In the genomic region with DNA sequence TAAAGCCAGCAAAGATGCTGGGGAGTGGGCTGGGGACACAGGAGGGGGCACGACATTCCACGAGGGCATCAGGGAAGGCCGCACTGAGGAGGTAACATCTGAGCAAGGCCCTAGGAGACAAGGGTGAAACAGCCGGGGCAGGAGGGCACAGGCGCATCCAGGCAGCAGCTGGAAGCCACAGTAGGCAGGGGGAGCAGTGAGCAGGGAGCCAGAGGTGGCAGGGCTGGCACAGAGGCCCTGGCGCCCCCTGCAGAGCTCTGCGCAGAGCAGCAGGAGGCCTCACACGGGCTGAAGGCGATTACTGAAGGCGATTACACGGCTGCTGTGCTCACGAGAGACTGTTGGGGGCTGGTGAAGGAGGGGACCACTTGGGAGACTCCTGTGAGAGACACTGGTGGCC, we compare ENCODE assay signal across 8 cellular contexts. TPM values are rescaled to one million over a fixed set of nuclear protein-coding genes. Genes with fewer than 3 reads are reported as not detected.
DNase-seq lines count a peak whose midpoint lies in the region; ATAC-seq and TF ChIP-seq lines count a peak whose summit lies in the region.

No MANE protein-coding gene starts in this region.

- H3K79me2 ChIP-seq in OCI-LY1 (ENCODE audit: insufficient read depth, low read length), result peaks cover 7% of the 10 kb centered on the region; the same call in 1 of the 2 replicates

- H3F3A ChIP-seq in OCI-LY1 (ENCODE audit: insufficient read depth, low read length), result no peaks in the 10 kb centered on the region

- H4K20me1 ChIP-seq in OCI-LY1 (ENCODE audit: insufficient read depth, low read length), result no peaks in the 10 kb centered on the region

- H3K9me2 ChIP-seq in OCI-LY1 (ENCODE audit: low read depth, low read length), result no peaks in the 10 kb centered on the region

- no peak overlapping the region for H3K4me3 Mint-ChIP-seq in stimulated activated naive CD8-positive, alpha-beta T cell treated with anti-CD3 and anti-CD28 coated beads, Interleukin-15, amount 100 ng/mL, for 72 hours

- H3K27me3 ChIP-seq in OCI-LY1 (ENCODE audit: insufficient read depth, low read length) (no peaks in the 10 kb centered on the region), suprapubic skin (no peaks in the 10 kb centered on the region), adrenal gland (no peaks in the 10 kb centered on the region), gastroesophageal sphincter (no peaks in the 10 kb centered on the region)

- no peak overlapping the region for H3K4me3 ChIP-seq in OCI-LY1 (ENCODE audit: low read depth, low read length, poor library complexity, severe bottlenecking)
- no peak overlapping the region for H3K4me3 ChIP-seq in suprapubic skin
- H3K4me3 ChIP-seq in adrenal gland, result no peak overlapping the region
- no peak overlapping the region for H3K4me3 ChIP-seq in gastroesophageal sphincter

- TF ChIP-seq CTCF in OCI-LY1 (IDR thresholded peaks at IDR 0.05; ENCODE audit: low read length), result peak; percentile 61
- TF ChIP-seq CTCF in suprapubic skin (IDR thresholded peaks at IDR 0.05), result no peak
- no peak for TF ChIP-seq CTCF in adrenal gland (IDR thresholded peaks at IDR 0.05)
- no peak for TF ChIP-seq CTCF in gastroesophageal sphincter (IDR thresholded peaks at IDR 0.05)

- peak overlapping the region; percentile 25 to 60 for H3K27ac Mint-ChIP-seq in activated naive CD4-positive, alpha-beta T cell treated with anti-CD3 and anti-CD28 coated beads, Interleukin-2, amount 50 U/mL, for 72 hours
- no peak overlapping the region for H3K27ac Mint-ChIP-seq in stimulated activated naive CD8-positive, alpha-beta T cell treated with anti-CD3 and anti-CD28 coated beads, Interleukin-15, amount 100 ng/mL, for 72 hours

- no peak for TF ChIP-seq EP300 in suprapubic skin (IDR thresholded peaks at IDR 0.05)
- no peak for TF ChIP-seq EP300 in gastroesophageal sphincter (IDR thresholded peaks at IDR 0.05)

- H3K27me3 Mint-ChIP-seq in stimulated activated naive CD8-positive, alpha-beta T cell treated with anti-CD3 and anti-CD28 coated beads, Interleukin-15, amount 100 ng/mL, for 72 hours, result no peaks in the 10 kb centered on the region

- no peak overlapping the region for H3K9ac ChIP-seq in OCI-LY1 (ENCODE audit: low read length)

- H2AFZ ChIP-seq in OCI-LY1 (ENCODE audit: low read length), result no peak overlapping the region

- H3K4me1 ChIP-seq in OCI-LY1 (ENCODE audit: insufficient read depth, low read length, severe bottlenecking), result no peaks in the 10 kb centered on the region
- H3K4me1 ChIP-seq in suprapubic skin, result no peaks in the 10 kb centered on the region
- no peaks in the 10 kb centered on the region for H3K4me1 ChIP-seq in adrenal gland (replicated peaks in 1 of 2)
- H3K4me1 ChIP-seq in gastroesophageal sphincter, result peaks cover 0 to 8% (median 0%) of the 10 kb centered on the region in 3 donors

- DNase-seq in activated naive CD4-positive, alpha-beta T cell treated with anti-CD3 and anti-CD28 coated beads, Interleukin-2, amount 50 U/mL, for 72 hours (ENCODE audit: low spot score in 2 of 2), result peak in 1 of 2 donors; percentile 48
- no peak for DNase-seq in activated naive CD4-positive, alpha-beta T cell treated with Interleukin-2 at 50 U/mL for 16 hours
- DNase-seq in erythroblast (lab: John Stamatoyannopoulos, UW) (peak; percentile 53 to 54), suprapubic skin (ENCODE audit: low spot score in 2 of 2) (no peak), adrenal gland (no peak)
- peak; percentile 35 to 56 for DNase-seq in stimulated activated naive CD8-positive, alpha-beta T cell treated with anti-CD3 and anti-CD28 coated beads, Interleukin-15, amount 100 ng/mL, for 72 hours

- H3K9me3 ChIP-seq in OCI-LY1 (ENCODE audit: low read length), result no peaks in the 10 kb centered on the region
- no peaks in the 10 kb centered on the region for H3K9me3 ChIP-seq in suprapubic skin
- no peaks in the 10 kb centered on the region for H3K9me3 ChIP-seq in adrenal gland (replicated peaks in 1 of 3)
- H3K9me3 ChIP-seq in gastroesophageal sphincter, result no peaks in the 10 kb centered on the region

- 74% methylated on average over 12 of the region's 12 CpGs for WGBS in suprapubic skin
- WGBS in adrenal gland, 4 donors, result 64 to 72% (median 65%) methylated on average over 11 to 12 of the region's 12 CpGs
- WGBS in gastroesophageal sphincter (ENCODE audit: low coverage in 1 of 2), 2 donors, result 55% methylated on average over 8 of the region's 12 CpGs; no CpG with 5 or more reads in 1 of the 2 donors

- intact Hi-C loops in adrenal gland (cut with DNase I), result no loop called here

- peaks cover 18 to 24% of the 10 kb centered on the region in 2 donors for H3K36me3 Mint-ChIP-seq in activated naive CD4-positive, alpha-beta T cell treated with anti-CD3 and anti-CD28 coated beads, Interleukin-2, amount 50 U/mL, for 72 hours

- no peak overlapping the region for H3K4me2 ChIP-seq in OCI-LY1 (ENCODE audit: low read length)

- H3K9me3 Mint-ChIP-seq in activated naive CD4-positive, alpha-beta T cell treated with anti-CD3 and anti-CD28 coated beads, Interleukin-2, amount 50 U/mL, for 72 hours, result no peaks in the 10 kb centered on the region
- no peaks in the 10 kb centered on the region for H3K9me3 Mint-ChIP-seq in stimulated activated naive CD8-positive, alpha-beta T cell treated with anti-CD3 and anti-CD28 coated beads, Interleukin-15, amount 100 ng/mL, for 72 hours

- H3K36me3 ChIP-seq in OCI-LY1 (ENCODE audit: insufficient read depth, low read length) (peaks cover 91% of the 10 kb centered on the region), suprapubic skin (peaks cover 90% of the 10 kb centered on the region), adrenal gland (replicated peaks in 1 of 2) (peaks cover 0 to 73% of the 10 kb centered on the region in 2 donors), gastroesophageal sphincter (peaks cover 0 to 98% of the 10 kb centered on the region in 2 donors)

- TF ChIP-seq POLR2A in erythroblast (IDR thresholded peaks at IDR 0.05; ENCODE audit: low read length) (no peak), suprapubic skin (IDR thresholded peaks at IDR 0.05) (no peak), adrenal gland (IDR thresholded peaks at IDR 0.05) (no peak), gastroesophageal sphincter (IDR thresholded peaks at IDR 0.05) (no peak)

- peak; percentile 59 to 83 for ATAC-seq in activated naive CD4-positive, alpha-beta T cell treated with anti-CD3 and anti-CD28 coated beads, Interleukin-2, amount 50 U/mL, for 72 hours
- ATAC-seq in stimulated activated naive CD8-positive, alpha-beta T cell treated with anti-CD3 and anti-CD28 coated beads, Interleukin-15, amount 100 ng/mL, for 72 hours, result peak; percentile 89
- ATAC-seq in gastroesophageal sphincter, result no peak

- peaks cover 38% of the 10 kb centered on the region for H3K4me1 Mint-ChIP-seq in stimulated activated naive CD8-positive, alpha-beta T cell treated with anti-CD3 and anti-CD28 coated beads, Interleukin-15, amount 100 ng/mL, for 72 hours

- H3K27ac ChIP-seq in OCI-LY1 (ENCODE audit: low read depth, low read length, poor library complexity, severe bottlenecking) (no peak overlapping the region), suprapubic skin (no peak overlapping the region), adrenal gland (no peak overlapping the region), gastroesophageal sphincter (no peak overlapping the region)

RNA-seq across cellular contexts. Expression of a gene that starts 15.4 kb away (rescaled TPM):
- total RNA-seq in activated naive CD4-positive, alpha-beta T cell treated with anti-CD3 and anti-CD28 coated beads, Interleukin-2, amount 50 U/mL, for 72 hours, result 100 to 1,000 TPM in 1 of 2 donors, 10 to 100 TPM in 1; 96.7 to 108 TPM
- total RNA-seq in suprapubic skin, result 100 to 1,000 TPM; 119 to 191 (median 160) TPM
- total RNA-seq in adrenal gland, result 100 to 1,000 TPM; 109 to 398 (median 164) TPM
- 100 to 1,000 TPM in 1 of 3 donors, 10 to 100 TPM in 2; 85.7 to 147 (median 97.4) TPM for polyA plus RNA-seq in adrenal gland
- 100 to 1,000 TPM in 3 of 4 donors, 10 to 100 TPM in 1; 78.1 to 147 (median 111) TPM for total RNA-seq in gastroesophageal sphincter

RNA-seq across cellular contexts. Expression of a gene that starts 21.6 kb away (rescaled TPM):
- 10 to 100 TPM; 22.0 to 77.6 TPM for total RNA-seq in activated naive CD4-positive, alpha-beta T cell treated with anti-CD3 and anti-CD28 coated beads, Interleukin-2, amount 50 U/mL, for 72 hours
- total RNA-seq in suprapubic skin (10 to 100 TPM; 38.5 to 85.9 (median 68.8) TPM), adrenal gland (10 to 100 TPM in 6 of 8 donors, 1 to 10 TPM in 2; 4.4 to 36.3 (median 15.5) TPM), gastroesophageal sphincter (10 to 100 TPM in 3 of 4 donors, 1 to 10 TPM in 1; 7.6 to 20.1 (median 13.7) TPM)
- polyA plus RNA-seq in adrenal gland, result 10 to 100 TPM in 2 of 3 donors, 1 to 10 TPM in 1; 2.3 to 19.8 (median 18.5) TPM

RNA-seq across cellular contexts. Expression of a gene that starts 24.4 kb away (rescaled TPM):
- total RNA-seq in activated naive CD4-positive, alpha-beta T cell treated with anti-CD3 and anti-CD28 coated beads, Interleukin-2, amount 50 U/mL, for 72 hours, result 10 to 100 TPM; 31.4 to 73.9 TPM
- total RNA-seq in suprapubic skin (10 to 100 TPM in 3 of 4 donors, 1 to 10 TPM in 1; 8.7 to 30.3 (median 11.7) TPM), adrenal gland (1 to 10 TPM in 7 of 8 donors, under 1 TPM in 1; 0.85 to 7.5 (median 3.0) TPM), gastroesophageal sphincter (10 to 100 TPM in 1 of 4 donors, 1 to 10 TPM in 3; 1.7 to 10.9 (median 6.3) TPM)
- polyA plus RNA-seq in adrenal gland, result 10 to 100 TPM in 2 of 3 donors, under 1 TPM in 1; 0.16 to 42.6 (median 26.2) TPM

RNA-seq across cellular contexts. Expression of a gene that starts 32.5 kb away (rescaled TPM):
- total RNA-seq in activated naive CD4-positive, alpha-beta T cell treated with anti-CD3 and anti-CD28 coated beads, Interleukin-2, amount 50 U/mL, for 72 hours, result 100 to 1,000 TPM; 161 to 206 TPM
- total RNA-seq in suprapubic skin, result 10 to 100 TPM; 54.2 to 90.1 (median 62.1) TPM
- total RNA-seq in adrenal gland, result 100 to 1,000 TPM in 3 of 8 donors, 10 to 100 TPM in 5; 52.3 to 164 (median 97.4) TPM
- polyA plus RNA-seq in adrenal gland, result 100 to 1,000 TPM; 175 to 217 (median 178) TPM
- total RNA-seq in gastroesophageal sphincter, result 10 to 100 TPM; 60.4 to 97.5 (median 73.5) TPM

RNA-seq across cellular contexts. Expression of a gene that starts 32.6 kb away (rescaled TPM):
- total RNA-seq in activated naive CD4-positive, alpha-beta T cell treated with anti-CD3 and anti-CD28 coated beads, Interleukin-2, amount 50 U/mL, for 72 hours, result 10 to 100 TPM; 14.8 to 21.5 TPM
- total RNA-seq in suprapubic skin (10 to 100 TPM; 36.7 to 70.1 (median 43.3) TPM), adrenal gland (10 to 100 TPM; 36.9 to 72.6 (median 51.6) TPM), gastroesophageal sphincter (10 to 100 TPM; 21.4 to 32.4 (median 24.8) TPM)
- polyA plus RNA-seq in adrenal gland, result 100 to 1,000 TPM in 1 of 3 donors, 10 to 100 TPM in 2; 29.4 to 134 (median 95.2) TPM

Comparison
In these comparisons a context has a peak if more than half of its experiments do, and no peak if none do; other contexts are left out.
1. DNase-seq: peak in erythroblast (2 of 2) and stimulated activated naive CD8-positive, alpha-beta T cell treated with anti-CD3 and anti-CD28 coated beads, Interleukin-15, amount 100 ng/mL, for 72 hours (2 of 2); none in activated naive CD4-positive, alpha-beta T cell treated with Interleukin-2 at 50 U/mL for 16 hours (single experiment), suprapubic skin (0 of 2) and adrenal gland (0 of 7).
2. H3K27ac Mint-ChIP-seq: peak in activated naive CD4-positive, alpha-beta T cell treated with anti-CD3 and anti-CD28 coated beads, Interleukin-2, amount 50 U/mL, for 72 hours (2 of 2); none in stimulated activated naive CD8-positive, alpha-beta T cell treated with anti-CD3 and anti-CD28 coated beads, Interleukin-15, amount 100 ng/mL, for 72 hours (0 of 2).